ENCODE assay signal across 16 cellular contexts in genomic region chr5:14510156-14510734, GRCh38.
DNase-seq lines count a peak whose midpoint lies in the region; FAIRE-seq and TF ChIP-seq lines count a peak whose summit lies in the region.
"Had no signal": no experiment of that assay in that cellular context is flagged by ENCODE, and none has a peak within 500 bp of the region (broad histone marks: within the 10 kb centered on the region; RNA-seq: fewer than 3 reads in every experiment).

No MANE protein-coding gene starts in this region.

- DNase-seq in DMS 273 (lab: John Stamatoyannopoulos, UW; ENCODE audit: unreplicated experiment), result peak; percentile 84
- peak; percentile 29 for DNase-seq in amniotic epithelial cell (ENCODE audit: low read depth)
- DNase-seq in H54 (ENCODE audit: insufficient read length, low spot score), result no peak
- no peak for DNase-seq in NCI-H1436 (lab: John Stamatoyannopoulos, UW)
- DNase-seq in GM19239 (ENCODE audit: insufficient read length, low spot score), result no peak
- no peak for DNase-seq in stimulated activated CD4-positive, alpha-beta T cell treated with anti-CD3 and anti-CD28 coated beads, Interleukin-2, amount 100 ng/mL, for 48 hours
- DNase-seq: activated CD4-positive, alpha-beta T cell treated with anti-CD3 and anti-CD28 coated beads, Interleukin-2, amount 50 U/mL, for 4 hours; activated T-cell treated with anti-CD3 and anti-CD28 coated beads, Interleukin-2, amount 50 U/mL, for 4 hours; left lung; MG63; mucosa of descending colon; NCI-H187 treated with DMSO at 0.1 percent for 48 hours had no signal

- peak; percentile 49 for TF ChIP-seq CTCF in LNCAP (IDR thresholded peaks at IDR 0.05)

- TF ChIP-seq POLR2A in H54 (IDR thresholded peaks at IDR 0.05; ENCODE audit: low read depth, low read length), result no peak

- FAIRE-seq in H54 (lab: Jason Lieb, UNC) (no peak), GM19239 (lab: Jason Lieb, UNC) (no peak)
- FAIRE-seq: bronchial epithelial cell, endometrium had no signal

- no peaks in the 10 kb centered on the region for H3K27me3 ChIP-seq in layer of hippocampus (ENCODE audit: control insufficient read depth, insufficient read depth, low read length)
- H3K27me3 ChIP-seq: left lung, MG63 had no signal

- H3K27ac ChIP-seq in layer of hippocampus (ENCODE audit: low read depth, low read length), result peak overlapping the region; percentile 4
- H3K27ac ChIP-seq: left lung had no signal

Comparison
In these comparisons a context has a peak if more than half of its experiments do, and no peak if none do; other contexts are left out.
1. DNase-seq: peak in DMS 273 (single experiment) and amniotic epithelial cell (single experiment); none in H54 (single experiment), NCI-H1436 (single experiment), GM19239 (single experiment) and stimulated activated CD4-positive, alpha-beta T cell treated with anti-CD3 and anti-CD28 coated beads, Interleukin-2, amount 100 ng/mL, for 48 hours (0 of 2).